ENCODE assay signal across 8 cellular contexts in genomic region chrX:9786839-9787635, GRCh38. TPM values are rescaled to one million over a fixed set of nuclear protein-coding genes. Genes with fewer than 3 reads are reported as not detected.
A peak's percentile ranks its signal among the peaks of the same experiment; 100 is the strongest.
DNase-seq lines count a peak whose midpoint lies in the region; ATAC-seq and TF ChIP-seq lines count a peak whose summit lies in the region.

No MANE protein-coding gene starts in this region.

- H3F3A ChIP-seq in GM23248 (ENCODE audit: insufficient read depth): no peaks in the 10 kb centered on the region

- H3K9me3 Mint-ChIP-seq in T-helper 1 cell treated with Interleukin-12 subunit alpha and Interleukin-12 subunit beta and Interleukin-4 antibody, amounts not matched to agents 30 μg/mL and 1 μg/mL, for 36 hours: no peaks in the 10 kb centered on the region

- H3K27me3 Mint-ChIP-seq in T-helper 1 cell treated with Interleukin-12 subunit alpha and Interleukin-12 subunit beta and Interleukin-4 antibody, amounts not matched to agents 30 μg/mL and 1 μg/mL, for 36 hours (ENCODE audit: low read depth): peaks cover 46% of the 10 kb centered on the region

- WGBS in GM23248 (ENCODE audit: low coverage in 1 of 2, low lambda C conversion rate in 2 of 2, missing lambda C conversion rate in 2 of 2), 2 experiments: 11 to 22% methylated on average over 10 to 21 of the region's 38 CpGs

- no peaks in the 10 kb centered on the region for H3K9me3 ChIP-seq in left lung
- H3K9me3 ChIP-seq in thoracic aorta: no peaks in the 10 kb centered on the region
- no peaks in the 10 kb centered on the region for H3K9me3 ChIP-seq in GM23248 (ENCODE audit: low read depth)

- peak overlapping the region; percentile 41 for H3K4me3 ChIP-seq in brain microvascular endothelial cell (ENCODE audit: low read depth, low read length)
- H3K4me3 ChIP-seq in left lung: peak overlapping the region; percentile 31 to 44
- H3K4me3 ChIP-seq in thoracic aorta: peak overlapping the region; percentile 53
- H3K4me3 ChIP-seq in GM23248: no peak overlapping the region

- intact Hi-C loops in left lung (cut with DNase I): no loop called here

- no peak overlapping the region for H2AFZ ChIP-seq in GM23248

- ATAC-seq in left lung (peak; percentile 50), thoracic aorta (ENCODE audit: insufficient number of reproducible peaks, low FRiP score, low read depth) (no peak), GM19467 (IDR thresholded peaks at IDR 0.05; ENCODE audit: unreplicated experiment) (no peak)

- H3K27ac Mint-ChIP-seq in T-helper 1 cell treated with Interleukin-12 subunit alpha and Interleukin-12 subunit beta and Interleukin-4 antibody, amounts not matched to agents 30 μg/mL and 1 μg/mL, for 36 hours: no peak overlapping the region

- H3K36me3 Mint-ChIP-seq in T-helper 1 cell treated with Interleukin-12 subunit alpha and Interleukin-12 subunit beta and Interleukin-4 antibody, amounts not matched to agents 30 μg/mL and 1 μg/mL, for 36 hours (ENCODE audit: low read depth): no peaks in the 10 kb centered on the region

- in situ Hi-C loops in brain microvascular endothelial cell (cut with HindIII; ENCODE audit: low pct_ligation_motif_present, low sequenced_read_pairs): no loop called here
- in situ Hi-C loops in GM23248 (cut with MboI): no loop called here
- in situ Hi-C loops in GM13977 (cut with MboI; ENCODE audit: low pct_unique_long_range_greater_than_20kb, low sequenced_read_pairs, unreplicated experiment): no loop called here

- H3K4me3 Mint-ChIP-seq in T-helper 1 cell treated with Interleukin-12 subunit alpha and Interleukin-12 subunit beta and Interleukin-4 antibody, amounts not matched to agents 30 μg/mL and 1 μg/mL, for 36 hours: peak overlapping the region; percentile 46

- no peak for TF ChIP-seq CTCF in brain microvascular endothelial cell (IDR thresholded peaks at IDR 0.05; ENCODE audit: low read depth, low read length, missing control alignments)
- TF ChIP-seq CTCF in left lung (IDR thresholded peaks at IDR 0.05): no peak
- TF ChIP-seq CTCF in thoracic aorta (IDR thresholded peaks at IDR 0.05): no peak
- TF ChIP-seq CTCF in GM13977 (IDR thresholded peaks at IDR 0.05; ENCODE audit: extremely low read depth, insufficient read depth, missing control alignments): no peak

- H3K9me2 ChIP-seq in GM23248 (ENCODE audit: insufficient read depth): no peaks in the 10 kb centered on the region

- H3K79me2 ChIP-seq in GM23248 (ENCODE audit: insufficient read depth): no peaks in the 10 kb centered on the region

- H4K20me1 ChIP-seq in GM23248 (ENCODE audit: insufficient read depth): no peaks in the 10 kb centered on the region

- no peak overlapping the region for H3K27ac ChIP-seq in brain microvascular endothelial cell
- peak overlapping the region; percentile 44 to 53 for H3K27ac ChIP-seq in left lung
- H3K27ac ChIP-seq in thoracic aorta: no peak overlapping the region
- no peak overlapping the region for H3K27ac ChIP-seq in GM23248

- H3K4me2 ChIP-seq in GM23248 (ENCODE audit: unreplicated experiment): no peak overlapping the region

- H3K4me1 Mint-ChIP-seq in T-helper 1 cell treated with Interleukin-12 subunit alpha and Interleukin-12 subunit beta and Interleukin-4 antibody, amounts not matched to agents 30 μg/mL and 1 μg/mL, for 36 hours (ENCODE audit: low read depth): no peaks in the 10 kb centered on the region

- no peak overlapping the region for H3K9ac ChIP-seq in GM23248

- no peaks in the 10 kb centered on the region for H3K36me3 ChIP-seq in brain microvascular endothelial cell (replicated peaks)
- H3K36me3 ChIP-seq in left lung: no peaks in the 10 kb centered on the region
- no peaks in the 10 kb centered on the region for H3K36me3 ChIP-seq in thoracic aorta
- no peaks in the 10 kb centered on the region for H3K36me3 ChIP-seq in GM23248 (ENCODE audit: low read depth)

- DNase-seq in T-helper 1 cell (no peak), brain microvascular endothelial cell (no peak), left lung (no peak), thoracic aorta (ENCODE audit: low spot score) (no peak), GM23248 (no peak), GM13977 (ENCODE audit: low spot score) (no peak)

- peaks cover 0 to 4% of the 10 kb centered on the region in 2 donors for H3K4me1 ChIP-seq in left lung
- H3K4me1 ChIP-seq in thoracic aorta (ENCODE audit: control insufficient read depth in 1 of 2, low read depth in 2 of 2): peaks cover 0 to 11% of the 10 kb centered on the region in 2 donors
- no peaks in the 10 kb centered on the region for H3K4me1 ChIP-seq in GM23248 (ENCODE audit: insufficient read depth)

- H3K27me3 ChIP-seq in brain microvascular endothelial cell (replicated peaks): peaks cover 14% of the 10 kb centered on the region
- peaks cover 14 to 48% of the 10 kb centered on the region in 2 donors for H3K27me3 ChIP-seq in left lung
- no peaks in the 10 kb centered on the region for H3K27me3 ChIP-seq in thoracic aorta (replicated peaks; ENCODE audit: insufficient read depth)
- peaks cover 18% of the 10 kb centered on the region for H3K27me3 ChIP-seq in GM23248 (replicated peaks; ENCODE audit: insufficient read depth)

RNA-seq across cellular contexts. Expression of gene SHROOM2, which starts 0.8 kb away (rescaled TPM):
- 1 to 10 TPM; 5.6 to 6.2 TPM for total RNA-seq in left lung
- total RNA-seq in thoracic aorta: 1 to 10 TPM; 2.0 TPM
- total RNA-seq in GM23248 (2014; rRNA removed; shearing (Covaris generic)): 0.22 and 0.38 TPM in 2 replicates
- 0.63 and 0.68 TPM in 2 replicates for polyA plus RNA-seq in GM23248 (2016; fragmentation: Nextera tagmentation; extraction: Ambion mirVana)

RNA-seq across cellular contexts. Expression of gene GPR143, which starts 21.4 kb away (rescaled TPM):
- 1 to 10 TPM; 1.1 to 1.5 TPM for total RNA-seq in left lung
- 1 to 10 TPM in 1 of 2 donors, not detected in 1; 2.6 TPM for total RNA-seq in thoracic aorta
- not detected in 2 replicates for total RNA-seq in GM23248 (2014; rRNA removed; shearing (Covaris generic))
- polyA plus RNA-seq in GM23248 (2016; fragmentation: Nextera tagmentation; extraction: Ambion mirVana): not detected in 2 replicates

Comparison
In these comparisons a context has a peak if more than half of its experiments do, and no peak if none do; other contexts are left out.
1. H3K27ac ChIP-seq: peak in left lung (2 of 2); none in brain microvascular endothelial cell (single experiment), thoracic aorta (0 of 2) and GM23248 (single experiment).